8 cellular contexts compared by ENCODE assay signal in genomic region chr19:14089412-14089661, GRCh38. TPM values are rescaled to one million over a fixed set of nuclear protein-coding genes. Genes with fewer than 3 reads are reported as not detected.
DNase-seq lines count a peak whose midpoint lies in the region; ATAC-seq and TF ChIP-seq lines count a peak whose summit lies in the region.
"Had no signal": no experiment of that assay in that cellular context is flagged by ENCODE, and none has a peak within 500 bp of the region (broad histone marks: within the 10 kb centered on the region; RNA-seq: fewer than 3 reads in every experiment).

No MANE protein-coding gene starts in this region.

- H3K9me3 ChIP-seq in SJSA1 (replicated peaks): peaks cover 8% of the 10 kb centered on the region; the same call in 1 of the 2 replicates
- peaks cover 0 to 8% (median 4%) of the 10 kb centered on the region in 3 donors for H3K9me3 ChIP-seq in skeletal muscle tissue (ENCODE audit: control insufficient read depth in 3 of 3, low read length in 3 of 3)

- H3K27ac ChIP-seq in GM23338 (ENCODE audit: low read depth) (no peak overlapping the region), SJSA1 (no peak overlapping the region), skeletal muscle tissue (ENCODE audit: low read depth, low read length) (peak overlapping the region; percentile 19)

- ATAC-seq in GM23338 (no peak), GM19455 (IDR thresholded peaks at IDR 0.05; ENCODE audit: unreplicated experiment) (no peak), HG02884 (IDR thresholded peaks at IDR 0.05; ENCODE audit: unreplicated experiment) (no peak)

- H3K4me1 ChIP-seq in GM23338 (ENCODE audit: insufficient read depth) (peaks cover 12% of the 10 kb centered on the region), SJSA1 (replicated peaks) (peaks cover 13% of the 10 kb centered on the region), skeletal muscle tissue (ENCODE audit: control insufficient read depth in 3 of 3, insufficient read depth in 3 of 3, low read length in 3 of 3) (peaks cover 3 to 8% (median 7%) of the 10 kb centered on the region in 3 donors)

- peaks cover 15% of the 10 kb centered on the region for H3K4me1 Mint-ChIP-seq in GM23338

- TF ChIP-seq CTCF in GM23338 (conservative IDR thresholded peaks at IDR 0.05; ENCODE audit: low read depth in 2 of 2): peak; percentile 45 to 50
- TF ChIP-seq CTCF in fibroblast of villous mesenchyme (IDR thresholded peaks at IDR 0.05; ENCODE audit: insufficient read depth, low read depth, low read length): peak; percentile 18

- peaks cover 9% of the 10 kb centered on the region; the same call in 1 of the 2 replicates for H3K36me3 ChIP-seq in GM23338 (ENCODE audit: insufficient read depth)
- H3K36me3 ChIP-seq in SJSA1: peaks cover 22% of the 10 kb centered on the region
- H3K36me3 ChIP-seq in skeletal muscle tissue (ENCODE audit: control insufficient read depth in 3 of 3, insufficient read depth in 3 of 3, low read length in 3 of 3): peaks cover 10 to 23% (median 12%) of the 10 kb centered on the region in 3 donors

- H3K27ac Mint-ChIP-seq in GM23338: no peak overlapping the region

- H3F3A ChIP-seq in GM23338 (replicated peaks; ENCODE audit: low read depth): peaks cover 30% of the 10 kb centered on the region

- H3K79me2 ChIP-seq in GM23338 (replicated peaks; ENCODE audit: insufficient read depth): no peaks in the 10 kb centered on the region

- H3K4me3 ChIP-seq in GM23338 (peak overlapping the region; percentile 56), SJSA1 (peak overlapping the region; percentile 63), fibroblast of villous mesenchyme (ENCODE audit: low read depth, low read length) (peak overlapping the region; percentile 66), skeletal muscle tissue (ENCODE audit: low read length in 3 of 3) (peak overlapping the region in 2 of 3 donors; percentile 52 to 57)

- H3K9me3 Mint-ChIP-seq in GM23338: peaks cover 10% of the 10 kb centered on the region

- H4K20me1 ChIP-seq in GM23338 (replicated peaks; ENCODE audit: insufficient read depth): 0 out of 2 replicates have a peak, but pooled peaks cover 6% of the 10 kb centered on the region

- peaks cover 25% of the 10 kb centered on the region for H3K27me3 Mint-ChIP-seq in GM23338 (ENCODE audit: insufficient read depth, low read depth, poor library complexity)

- peak overlapping the region in 2 of 3 donors; percentile 14 to 69 for H3K9ac ChIP-seq in skeletal muscle tissue (ENCODE audit: low read depth in 1 of 3, low read length in 3 of 3)

- peaks cover 23% of the 10 kb centered on the region for H3K36me3 Mint-ChIP-seq in GM23338 (ENCODE audit: low read depth)

- peak overlapping the region; percentile 75 for H3K4me3 Mint-ChIP-seq in GM23338

- H3K4me2 ChIP-seq in GM23338: peak overlapping the region; percentile 72

- no peaks in the 10 kb centered on the region for H3K9me2 ChIP-seq in GM23338 (ENCODE audit: insufficient read depth)

- peaks cover 36% of the 10 kb centered on the region for H3K27me3 ChIP-seq in GM23338 (ENCODE audit: insufficient read depth)
- no peaks in the 10 kb centered on the region for H3K27me3 ChIP-seq in SJSA1 (replicated peaks)
- no peaks in the 10 kb centered on the region for H3K27me3 ChIP-seq in skeletal muscle tissue (ENCODE audit: control insufficient read depth in 3 of 3, insufficient read depth in 3 of 3, low read length in 3 of 3)

- DNase-seq in GM23338 (ENCODE audit: low spot score) (peak; percentile 75), SJSA1 (ENCODE audit: low read depth in 1 of 2, low spot score in 2 of 2) (no peak), fibroblast of villous mesenchyme (ENCODE audit: low read depth) (peak; percentile 37), pons (ENCODE audit: low spot score) (no peak)

- no peak overlapping the region for H2AFZ ChIP-seq in GM23338

TF ChIP-seq in GM23338, 12 proteins besides CTCF, POLR2A, EP300 and RAD21:
- TF ChIP-seq JUNB (IDR thresholded peaks at IDR 0.05; ENCODE audit: unreplicated experiment): no peak
- no peak for TF ChIP-seq CREB1 (CRISPR knock-in tag; IDR thresholded peaks at IDR 0.05; ENCODE audit: low read depth)
- no peak for TF ChIP-seq EZH2phosphoT487 (IDR thresholded peaks at IDR 0.05; ENCODE audit: unreplicated experiment)
- TF ChIP-seq POLR2AphosphoS5 (IDR thresholded peaks at IDR 0.05; ENCODE audit: low read depth): no peak
- TF ChIP-seq NANOG (IDR thresholded peaks at IDR 0.05; ENCODE audit: borderline replicate concordance): no peak
- no peak for TF ChIP-seq STAT1 (IDR thresholded peaks at IDR 0.05; ENCODE audit: unreplicated experiment)
- TF ChIP-seq ZNF331 (CRISPR knock-in tag; IDR thresholded peaks at IDR 0.05; ENCODE audit: low read depth): no peak
- no peak for TF ChIP-seq EZH2 (IDR thresholded peaks at IDR 0.05; ENCODE audit: low read depth, unreplicated experiment)

RNA-seq across cellular contexts. Expression of gene SAMD1, which starts 1.2 kb away (rescaled TPM):
- 67.1 and 69.0 TPM in 2 replicates for total RNA-seq in GM23338 (2014; rRNA removed; shearing (Covaris generic))
- polyA plus RNA-seq in GM23338 (2016; fragmentation: Nextera tagmentation; extraction: Ambion mirVana): 32.2 and 38.1 TPM in 2 replicates
- total RNA-seq in SJSA1 (2014; rRNA removed; shearing (Covaris generic)): 64.1 and 130 TPM in 2 replicates
- total RNA-seq in fibroblast of villous mesenchyme (23.3 and 24.2 TPM in 2 replicates), skeletal muscle tissue (12.5 TPM)

RNA-seq across cellular contexts. Expression of gene C19orf67, which starts 3.8 kb away (rescaled TPM):
- not detected in 2 replicates for total RNA-seq in GM23338 (2014; rRNA removed; shearing (Covaris generic))
- 0.40 TPM in 1 of 2 replicates, not detected in the other for polyA plus RNA-seq in GM23338 (2016; fragmentation: Nextera tagmentation; extraction: Ambion mirVana)
- total RNA-seq in SJSA1 (2014; rRNA removed; shearing (Covaris generic)): not detected in 2 replicates
- total RNA-seq in fibroblast of villous mesenchyme: not detected in 2 replicates
- not detected for total RNA-seq in skeletal muscle tissue
- total RNA-seq: activated CD8-positive, alpha-beta memory T cell treated with anti-CD3 and anti-CD28 coated beads for 36 hours had no signal

RNA-seq across cellular contexts. Expression of gene MISP3, which starts 16.8 kb away (rescaled TPM):
- 1.9 and 7.8 TPM in 2 replicates for total RNA-seq in GM23338 (2014; rRNA removed; shearing (Covaris generic))
- 2.4 and 2.7 TPM in 2 replicates for polyA plus RNA-seq in GM23338 (2016; fragmentation: Nextera tagmentation; extraction: Ambion mirVana)
- total RNA-seq in SJSA1 (2014; rRNA removed; shearing (Covaris generic)): 0.34 TPM in 1 of 2 replicates, not detected in the other
- total RNA-seq in fibroblast of villous mesenchyme (under 0.01 and 0.32 TPM in 2 replicates), skeletal muscle tissue (not detected)

RNA-seq across cellular contexts. Expression of gene PALM3, which starts 27.5 kb away (rescaled TPM):
- total RNA-seq in GM23338 (2014; rRNA removed; shearing (Covaris generic)): 40.2 and 45.8 TPM in 2 replicates
- polyA plus RNA-seq in GM23338 (2016; fragmentation: Nextera tagmentation; extraction: Ambion mirVana): 16.6 and 19.6 TPM in 2 replicates
- not detected in 2 replicates for total RNA-seq in SJSA1 (2014; rRNA removed; shearing (Covaris generic))
- total RNA-seq in fibroblast of villous mesenchyme (under 0.01 TPM in 1 of 2 replicates, not detected in the other), skeletal muscle tissue (not detected)
- total RNA-seq: activated CD8-positive, alpha-beta memory T cell treated with anti-CD3 and anti-CD28 coated beads for 36 hours had no signal

RNA-seq across cellular contexts. Expression of gene PRKACA, which starts 28.2 kb away (rescaled TPM):
- total RNA-seq in GM23338 (2014; rRNA removed; shearing (Covaris generic)): 25.7 and 31.3 TPM in 2 replicates
- 12.3 and 13.0 TPM in 2 replicates for polyA plus RNA-seq in GM23338 (2016; fragmentation: Nextera tagmentation; extraction: Ambion mirVana)
- 18.2 and 48.9 TPM in 2 replicates for total RNA-seq in SJSA1 (2014; rRNA removed; shearing (Covaris generic))
- total RNA-seq in fibroblast of villous mesenchyme (50.1 and 50.3 TPM in 2 replicates), skeletal muscle tissue (137 TPM)

Comparison
In these comparisons a context has a peak if more than half of its experiments do, and no peak if none do; other contexts are left out.
1. DNase-seq: peak in GM23338 (single experiment) and fibroblast of villous mesenchyme (single experiment); none in SJSA1 (0 of 2) and pons (single experiment).
2. Peak in every context shown above with its lines, with median percentiles within 50 percentile points of each other: H3K4me3 ChIP-seq.